ENCODE assay signal across 12 cellular contexts in the genomic region with DNA sequence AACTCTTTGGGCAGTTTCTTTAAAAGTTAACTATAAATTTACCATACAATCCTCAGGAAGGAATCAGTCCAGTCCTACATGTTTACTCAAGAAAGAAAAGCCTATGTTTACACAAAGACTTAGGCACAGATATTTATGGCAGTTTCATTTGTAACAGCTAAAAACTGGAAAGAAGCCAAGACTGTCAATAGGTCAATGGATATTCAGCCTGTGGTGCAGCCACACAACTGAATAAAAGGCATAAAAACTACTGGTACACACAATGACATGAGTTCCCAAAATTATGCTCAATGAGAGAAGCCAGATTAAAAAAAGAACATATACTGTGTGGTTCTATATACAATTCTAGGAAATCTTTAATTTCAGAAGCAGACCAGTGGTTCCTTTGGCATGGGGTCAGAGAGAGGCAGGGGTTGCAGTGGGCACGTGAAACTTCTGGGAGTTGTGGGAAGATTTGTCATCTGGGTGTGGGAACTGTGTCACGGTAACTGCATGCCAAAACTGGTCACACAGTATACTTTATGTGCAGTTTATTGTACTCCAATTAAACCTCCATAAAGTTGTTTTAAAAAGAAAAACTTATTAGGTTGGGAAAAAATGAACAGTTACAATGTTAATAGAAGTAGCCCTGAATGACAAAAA. TPM values are rescaled to one million over a fixed set of nuclear protein-coding genes. Genes with fewer than 3 reads are reported as not detected.
A peak's percentile ranks its signal among the peaks of the same experiment; 100 is the strongest.
DNase-seq lines count a peak whose midpoint lies in the region; ATAC-seq, FAIRE-seq and TF ChIP-seq lines count a peak whose summit lies in the region.
"Had no signal": no experiment of that assay in that cellular context is flagged by ENCODE, and none has a peak within 500 bp of the region (broad histone marks: within the 10 kb centered on the region; RNA-seq: fewer than 3 reads in every experiment).

No MANE protein-coding gene starts in this region.

- H4K20me1 ChIP-seq in DND-41 (ENCODE audit: insufficient read depth, low read length), result no peaks in the 10 kb centered on the region

- ATAC-seq in DND-41 (ENCODE audit: insufficient read depth, low read depth) (no peak), right lobe of liver (peak; percentile 74 to 90 (median 78)), GM18517 (IDR thresholded peaks at IDR 0.05; ENCODE audit: unreplicated experiment) (no peak)
- ATAC-seq in naive thymus-derived CD4-positive, alpha-beta T cell, result no peak

- POLR2A ChIA-PET in naive thymus-derived CD4-positive, alpha-beta T cell (lab: Charles Lee), result no interaction called here

- H3K36me3 Mint-ChIP-seq in naive thymus-derived CD4-positive, alpha-beta T cell, result peaks cover 0 to 68% (median 31%) of the 10 kb centered on the region in 5 donors

- H3K4me1 ChIP-seq in DND-41 (ENCODE audit: insufficient read depth, low read length) (peaks cover 75% of the 10 kb centered on the region), adipocyte (ENCODE audit: control insufficient read depth, insufficient read depth, low read length) (peaks cover 39% of the 10 kb centered on the region), right lobe of liver (peaks cover 0 to 11% (median 4%) of the 10 kb centered on the region in 4 donors)
- no peaks in the 10 kb centered on the region for H3K4me1 ChIP-seq in naive thymus-derived CD4-positive, alpha-beta T cell (ENCODE audit: control insufficient read depth in 2 of 2, insufficient read depth in 2 of 2, low read length in 2 of 2)

- H3K4me3 ChIP-seq in DND-41 (ENCODE audit: low read depth in 1 of 2, low read length in 2 of 2), result no peak overlapping the region
- H3K4me3 ChIP-seq in adipocyte (ENCODE audit: low read length), result peak overlapping the region; percentile 51
- no peak overlapping the region for H3K4me3 ChIP-seq in right lobe of liver
- no peak overlapping the region for H3K4me3 ChIP-seq in naive thymus-derived CD4-positive, alpha-beta T cell (ENCODE audit: low read length)

- no peaks in the 10 kb centered on the region for H3K27me3 Mint-ChIP-seq in naive thymus-derived CD4-positive, alpha-beta T cell

- TF ChIP-seq CTCF in DND-41 (IDR thresholded peaks at IDR 0.05; ENCODE audit: borderline replicate concordance, extremely low read depth, low read length, poor library complexity, severe bottlenecking) (no peak), right lobe of liver (IDR thresholded peaks at IDR 0.05) (no peak), GM20000 (IDR thresholded peaks at IDR 0.05; ENCODE audit: extremely low read depth, missing control alignments) (no peak)

- peaks cover 4 to 57% (median 30%) of the 10 kb centered on the region in 7 donors for H3K4me1 Mint-ChIP-seq in naive thymus-derived CD4-positive, alpha-beta T cell

- WGBS in right lobe of liver (ENCODE audit: insufficient coverage, low coverage, low lambda C conversion rate, missing lambda C conversion rate), result 7% methylated on average over 2 of the region's 2 CpGs

- no peak for FAIRE-seq in H54 (lab: Jason Lieb, UNC)
- FAIRE-seq: TTC549 had no signal

- CTCF ChIA-PET in naive thymus-derived CD4-positive, alpha-beta T cell (lab: Charles Lee), result no interaction called here

- peaks cover 99% of the 10 kb centered on the region for H3K79me2 ChIP-seq in DND-41 (ENCODE audit: insufficient read depth, low read length)

- H3K9me3 ChIP-seq in DND-41 (ENCODE audit: insufficient read depth, low read length, severe bottlenecking) (no peaks in the 10 kb centered on the region), adipocyte (ENCODE audit: control insufficient read depth, low read length) (no peaks in the 10 kb centered on the region), right lobe of liver (no peaks in the 10 kb centered on the region)
- no peaks in the 10 kb centered on the region for H3K9me3 ChIP-seq in naive thymus-derived CD4-positive, alpha-beta T cell (ENCODE audit: control insufficient read depth in 2 of 3, low read length in 3 of 3)

- H3K4me3 Mint-ChIP-seq in naive thymus-derived CD4-positive, alpha-beta T cell, result no peak overlapping the region
- H3K4me3 Mint-ChIP-seq: H9 had no signal

- H3K27me3 ChIP-seq in DND-41 (ENCODE audit: insufficient read depth, low read length, poor library complexity) (no peaks in the 10 kb centered on the region), adipocyte (replicated peaks; ENCODE audit: control insufficient read depth, insufficient read depth, low read length) (no peaks in the 10 kb centered on the region), right lobe of liver (no peaks in the 10 kb centered on the region)
- no peaks in the 10 kb centered on the region for H3K27me3 ChIP-seq in naive thymus-derived CD4-positive, alpha-beta T cell (ENCODE audit: control insufficient read depth in 2 of 2, insufficient read depth in 2 of 2, low read length in 2 of 2)
- H3K27me3 ChIP-seq: brain microvascular endothelial cell had no signal

- DNase-seq in DND-41 (no peak), M059J (ENCODE audit: low read depth) (peak; percentile 71), adipocyte (ENCODE audit: low read depth) (peak; percentile 47), right lobe of liver (no peak), H54 (ENCODE audit: insufficient read length, low spot score) (no peak), GM20000 (ENCODE audit: low spot score) (no peak)
- no peak for DNase-seq in naive thymus-derived CD4-positive, alpha-beta T cell
- DNase-seq: brain microvascular endothelial cell, H9, mesendoderm had no signal

- H3K27ac Mint-ChIP-seq in naive thymus-derived CD4-positive, alpha-beta T cell, result no peak overlapping the region

- no peak overlapping the region for H3K9ac ChIP-seq in DND-41 (ENCODE audit: low read depth, low read length)
- peak overlapping the region; percentile 37 for H3K9ac ChIP-seq in adipocyte (ENCODE audit: low read length)

- peaks cover 0 to 28% (median 0%) of the 10 kb centered on the region in 11 donors for H3K9me3 Mint-ChIP-seq in naive thymus-derived CD4-positive, alpha-beta T cell

- TF ChIP-seq POLR2A in right lobe of liver (IDR thresholded peaks at IDR 0.05), result no peak
- no peak for TF ChIP-seq POLR2A in H54 (IDR thresholded peaks at IDR 0.05; ENCODE audit: low read depth, low read length)

- H3K4me2 ChIP-seq in DND-41 (ENCODE audit: insufficient read depth, low read length), result no peak overlapping the region

- H3K27ac ChIP-seq in DND-41 (ENCODE audit: low read length), result peak overlapping the region; percentile 45
- peak overlapping the region in 1 of 3 donors; percentile 53 for H3K27ac ChIP-seq in right lobe of liver
- no peak overlapping the region for H3K27ac ChIP-seq in naive thymus-derived CD4-positive, alpha-beta T cell (ENCODE audit: low read depth, low read length)
- H3K27ac ChIP-seq: brain microvascular endothelial cell had no signal

- intact Hi-C loops in right lobe of liver (cut with DNase I), result no loop called here
- intact Hi-C loops in naive thymus-derived CD4-positive, alpha-beta T cell (cut with micrococcal nuclease), result no loop called here

- no peak overlapping the region for H2AFZ ChIP-seq in DND-41 (ENCODE audit: low read depth, low read length)

- peaks cover 10% of the 10 kb centered on the region for H3K36me3 ChIP-seq in DND-41 (ENCODE audit: insufficient read depth, low read length)
- no peaks in the 10 kb centered on the region for H3K36me3 ChIP-seq in adipocyte (ENCODE audit: control insufficient read depth, insufficient read depth, low read length, severe bottlenecking)
- H3K36me3 ChIP-seq in right lobe of liver, result no peaks in the 10 kb centered on the region
- H3K36me3 ChIP-seq in naive thymus-derived CD4-positive, alpha-beta T cell (ENCODE audit: control insufficient read depth in 2 of 3, insufficient read depth in 3 of 3, low read length in 3 of 3), result no peaks in the 10 kb centered on the region
- H3K36me3 ChIP-seq: brain microvascular endothelial cell had no signal

RNA-seq across cellular contexts. Expression of a gene that starts 26.8 kb away (rescaled TPM):
- 3.2 and 5.0 TPM in 2 replicates for total RNA-seq in M059J (2014; rRNA removed; shearing (Covaris generic))
- 10 to 100 TPM in 4 of 6 experiments, 1 to 10 TPM in 2; 4.7 to 12.8 (median 10.7) TPM for total RNA-seq in right lobe of liver
- total RNA-seq in naive thymus-derived CD4-positive, alpha-beta T cell, result 1 to 10 TPM in 2 of 5 experiments, under 1 TPM in 3; 0.51 to 2.3 (median 0.93) TPM
- polyA plus RNA-seq in naive thymus-derived CD4-positive, alpha-beta T cell, result under 1 TPM; 0.21 to 0.53 TPM

RNA-seq across cellular contexts. Expression of a gene that starts 27.3 kb away (rescaled TPM):
- 10.3 and 11.7 TPM in 2 replicates for total RNA-seq in M059J (2014; rRNA removed; shearing (Covaris generic))
- 10 to 100 TPM in 4 of 6 experiments, 1 to 10 TPM in 2; 8.8 to 18.4 (median 11.8) TPM for total RNA-seq in right lobe of liver
- 10 to 100 TPM in 3 of 5 experiments, 1 to 10 TPM in 2; 6.2 to 12.9 (median 10.5) TPM for total RNA-seq in naive thymus-derived CD4-positive, alpha-beta T cell
- 10 to 100 TPM in 1 of 2 donors, 1 to 10 TPM in 1; 8.1 to 16.5 TPM for polyA plus RNA-seq in naive thymus-derived CD4-positive, alpha-beta T cell

Comparison
In these comparisons a context has a peak if more than half of its experiments do, and no peak if none do; other contexts are left out.
1. ATAC-seq: peak in right lobe of liver (4 of 4); none in DND-41 (single experiment), naive thymus-derived CD4-positive, alpha-beta T cell (single experiment) and GM18517 (single experiment).
2. DNase-seq: peak in M059J (single experiment) and adipocyte (single experiment); none in DND-41 (single experiment), right lobe of liver (0 of 3), H54 (single experiment), GM20000 (single experiment) and naive thymus-derived CD4-positive, alpha-beta T cell (0 of 9).